ENCODE assay signal across 1 cellular context in the genomic region with DNA sequence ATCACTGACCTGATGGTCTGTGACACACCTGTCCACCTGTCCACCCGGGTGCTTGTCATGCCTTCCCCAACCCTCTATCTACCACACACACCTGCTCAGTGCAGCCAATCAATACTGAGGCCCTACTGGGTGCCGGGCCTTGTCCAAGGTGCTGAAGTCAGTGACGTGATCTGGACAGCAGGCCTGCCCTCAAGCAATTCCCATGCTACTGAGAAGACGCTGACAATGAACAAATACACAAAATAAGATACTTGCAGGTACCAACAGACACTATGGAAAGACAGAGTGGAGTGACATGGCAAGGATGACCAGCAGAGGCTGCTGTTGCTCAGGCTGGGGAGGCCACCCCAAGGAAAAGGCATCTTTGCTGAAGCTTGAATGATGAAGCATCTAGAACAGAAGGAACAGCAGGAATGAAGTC.
TF ChIP-seq lines count a peak whose summit lies in the region.

No MANE protein-coding gene starts in this region.

TF ChIP-seq in endothelial cell of umbilical vein, 7 proteins besides CTCF, POLR2A, EP300 and RAD21 (continued from another document):
- TF ChIP-seq POLR2AphosphoS5 (IDR thresholded peaks at IDR 0.05; ENCODE audit: insufficient read depth, low read depth, low read length) (no peak), GATA2 (IDR thresholded peaks at IDR 0.05; ENCODE audit: insufficient read depth, insufficient read length, low read depth, low read length) (no peak), MYC (IDR thresholded peaks at IDR 0.05; ENCODE audit: low read depth, low read length) (no peak), EZH2 (IDR thresholded peaks at IDR 0.05; ENCODE audit: borderline replicate concordance, low read depth, low read length, severe bottlenecking) (no peak), MAX (IDR thresholded peaks at IDR 0.05; ENCODE audit: insufficient read depth, insufficient read length) (no peak), FOS (IDR thresholded peaks at IDR 0.05; ENCODE audit: borderline replicate concordance, insufficient read depth, low read length) (no peak)
